8 cellular contexts compared by ENCODE assay signal in genomic region chr10:97278491-97278989, GRCh38. TPM values are rescaled to one million over a fixed set of nuclear protein-coding genes. Genes with fewer than 3 reads are reported as not detected.
DNase-seq lines count a peak whose midpoint lies in the region; ATAC-seq and TF ChIP-seq lines count a peak whose summit lies in the region.

No MANE protein-coding gene starts in this region.

- TF ChIP-seq CTCF in DND-41 (IDR thresholded peaks at IDR 0.05; ENCODE audit: borderline replicate concordance, extremely low read depth, low read length, poor library complexity, severe bottlenecking) = peak; percentile 66
- peak; percentile 63 for TF ChIP-seq CTCF in PC-9 (conservative IDR thresholded peaks at IDR 0.05)

- H3K4me2 ChIP-seq in DND-41 (ENCODE audit: insufficient read depth, low read length) (no peak overlapping the region), PC-9 (peak overlapping the region; percentile 40; the same call in 1 of the 2 replicates)

- POLR2A ChIA-PET in PC-9 (lab: Charles Lee; ENCODE audit: unreplicated experiment) = interaction anchor here (0.6 to 0.8 kb wide), 2 partner anchors 12 to 73 kb away, joined by 3 to 5 read pairs; no protein-coding TSS in a partner anchor

- no peak overlapping the region for H3K4me3 ChIP-seq in DND-41 (ENCODE audit: low read depth in 1 of 2, low read length in 2 of 2)
- H3K4me3 ChIP-seq in PC-9 = no peak overlapping the region

- H3K9me3 Mint-ChIP-seq in effector memory CD8-positive, alpha-beta T cell = no peaks in the 10 kb centered on the region

- no peaks in the 10 kb centered on the region for H3K36me3 Mint-ChIP-seq in effector memory CD8-positive, alpha-beta T cell (ENCODE audit: insufficient read depth)

- intact Hi-C loops in PC-9 (cut with micrococcal nuclease; ENCODE audit: unreplicated experiment) = loop anchor here (2.0 to 5.0 kb wide), 2 partner anchors 54 to 76 kb away; partner anchors contain the start of gene FRAT2

- H3K4me1 ChIP-seq in DND-41 (ENCODE audit: insufficient read depth, low read length) = peaks cover 16% of the 10 kb centered on the region; the same call in 1 of the 2 replicates
- H3K4me1 ChIP-seq in PC-9 (replicated peaks; ENCODE audit: insufficient read depth) = peaks cover 19% of the 10 kb centered on the region

- no peaks in the 10 kb centered on the region for H3K36me3 ChIP-seq in DND-41 (ENCODE audit: insufficient read depth, low read length)
- H3K36me3 ChIP-seq in PC-9 (ENCODE audit: low read depth) = no peaks in the 10 kb centered on the region

- no peak overlapping the region for H2AFZ ChIP-seq in DND-41 (ENCODE audit: low read depth, low read length)
- H2AFZ ChIP-seq in PC-9 = no peak overlapping the region

- CTCF ChIA-PET in PC-9 (lab: Charles Lee) = interaction anchor here (0.7 to 2.1 kb wide), 4 partner anchors 14 to 240 kb away, joined by 3 to 7 read pairs (median 4); partner anchors contain the start of genes ARHGAP19 and FRAT1

- H4K20me1 ChIP-seq in DND-41 (ENCODE audit: insufficient read depth, low read length) = peaks cover 38% of the 10 kb centered on the region; the same call in 1 of the 2 replicates
- no peaks in the 10 kb centered on the region for H4K20me1 ChIP-seq in PC-9 (ENCODE audit: insufficient read depth)

- H3F3A ChIP-seq in PC-9 (ENCODE audit: insufficient read depth, low read depth) = no peaks in the 10 kb centered on the region

- no peaks in the 10 kb centered on the region for H3K27me3 Mint-ChIP-seq in effector memory CD8-positive, alpha-beta T cell

- no peak for DNase-seq in DND-41
- peak; percentile 88 to 95 for DNase-seq in Kasumi-1 (lab: John Stamatoyannopoulos, UW)
- peak in 1 of 2 experiments; percentile 57 for DNase-seq in PC-9
- no peak for DNase-seq in effector memory CD8-positive, alpha-beta T cell
- peak; percentile 36 for DNase-seq in middle frontal gyrus (ENCODE audit: extremely low spot score, low spot score)
- DNase-seq in activated gamma-delta T cell treated with Interleukin-2 at 50 U/mL for 16 hours = no peak
- no peak for DNase-seq in activated T-cell treated with anti-CD3 and anti-CD28 coated beads, Interleukin-2, amount 50 U/mL, for 1 hour
- DNase-seq in NK-92 treated with Interleukin-12 subunit alpha and Interleukin-12 subunit beta, amount 100 ng/mL, for 24 hours (lab: John Stamatoyannopoulos, UW) = no peak

- H3K27me3 ChIP-seq in DND-41 (ENCODE audit: insufficient read depth, low read length, poor library complexity) (no peaks in the 10 kb centered on the region), PC-9 (ENCODE audit: insufficient read depth, low read depth) (no peaks in the 10 kb centered on the region)

- no peaks in the 10 kb centered on the region for H3K9me3 ChIP-seq in DND-41 (ENCODE audit: insufficient read depth, low read length, severe bottlenecking)
- H3K9me3 ChIP-seq in PC-9 (ENCODE audit: insufficient read depth, low read depth) = no peaks in the 10 kb centered on the region

- H3K4me3 Mint-ChIP-seq in effector memory CD8-positive, alpha-beta T cell = no peak overlapping the region

- no peak overlapping the region for H3K9ac ChIP-seq in DND-41 (ENCODE audit: low read depth, low read length)

- H3K4me1 Mint-ChIP-seq in effector memory CD8-positive, alpha-beta T cell (ENCODE audit: low read depth in 2 of 2) = peaks cover 0 to 4% of the 10 kb centered on the region in 2 donors

- no peaks in the 10 kb centered on the region for H3K9me2 ChIP-seq in PC-9 (ENCODE audit: insufficient read depth)

- no peak overlapping the region for H3K27ac Mint-ChIP-seq in effector memory CD8-positive, alpha-beta T cell

- H3K79me2 ChIP-seq in DND-41 (ENCODE audit: insufficient read depth, low read length) = peaks cover 73% of the 10 kb centered on the region
- no peaks in the 10 kb centered on the region for H3K79me2 ChIP-seq in PC-9 (ENCODE audit: low read depth)

- H3K27ac ChIP-seq in DND-41 (ENCODE audit: low read length) (no peak overlapping the region), PC-9 (peak overlapping the region; percentile 45)

- ATAC-seq in DND-41 (ENCODE audit: insufficient read depth, low read depth) = peak; percentile 87
- peak; percentile 84 for ATAC-seq in effector memory CD8-positive, alpha-beta T cell (replicated peaks)

- no TSS peak for BruUV-seq in PC-9 (replicated peaks; lab: Mats Ljungman, UMichigan)

RNA-seq across cellular contexts. Expression of gene ARHGAP19, which starts 13.9 kb away (rescaled TPM):
- 11.2 and 11.5 TPM in 2 replicates for total RNA-seq in PC-9 (2021)

RNA-seq across cellular contexts. Expression of gene FRAT1, which starts 40.5 kb away (rescaled TPM):
- 2.4 and 2.7 TPM in 2 replicates for total RNA-seq in PC-9 (2021)

RNA-seq across cellular contexts. Expression of gene FRAT2, which starts 56.0 kb away (rescaled TPM):
- 11.0 and 13.0 TPM in 2 replicates for total RNA-seq in PC-9 (2021)

Comparison
In these comparisons a context has a peak if more than half of its experiments do, and no peak if none do; other contexts are left out.
1. DNase-seq: peak in Kasumi-1 (2 of 2) and middle frontal gyrus (single experiment); none in DND-41 (single experiment), effector memory CD8-positive, alpha-beta T cell (0 of 3), activated gamma-delta T cell treated with Interleukin-2 at 50 U/mL for 16 hours (single experiment), activated T-cell treated with anti-CD3 and anti-CD28 coated beads, Interleukin-2, amount 50 U/mL, for 1 hour (single experiment) and NK-92 treated with Interleukin-12 subunit alpha and Interleukin-12 subunit beta, amount 100 ng/mL, for 24 hours (single experiment).